In genomic region chr1:42334240-42335049, GRCh38 we compare ENCODE assay signal across 8 cellular contexts. TPM values are rescaled to one million over a fixed set of nuclear protein-coding genes. Genes with fewer than 3 reads are reported as not detected.
DNase-seq lines count a peak whose midpoint lies in the region; ATAC-seq and TF ChIP-seq lines count a peak whose summit lies in the region.

No MANE protein-coding gene starts in this region.

- H3K9ac ChIP-seq in OCI-LY1 (ENCODE audit: low read length) = peak overlapping the region; percentile 84

- peaks cover 53% of the 10 kb centered on the region for H3K79me2 ChIP-seq in OCI-LY1 (ENCODE audit: insufficient read depth, low read length)

- H3K27me3 ChIP-seq in OCI-LY1 (ENCODE audit: insufficient read depth, low read length) = no peaks in the 10 kb centered on the region
- H3K27me3 ChIP-seq in right cardiac atrium (ENCODE audit: control insufficient read depth, insufficient read depth) = no peaks in the 10 kb centered on the region

- no peaks in the 10 kb centered on the region for H3K9me3 ChIP-seq in OCI-LY1 (ENCODE audit: low read length)
- no peaks in the 10 kb centered on the region for H3K9me3 ChIP-seq in right cardiac atrium (ENCODE audit: control insufficient read depth, low read length)

- under 1% methylated on average over 58 of the region's 58 CpGs for WGBS in right cardiac atrium

- peaks cover 5% of the 10 kb centered on the region; the same call in 1 of the 2 replicates for H3K36me3 ChIP-seq in OCI-LY1 (ENCODE audit: insufficient read depth, low read length)

- no peak overlapping the region for H2AFZ ChIP-seq in OCI-LY1 (ENCODE audit: low read length)

- intact Hi-C loops in right cardiac atrium (cut with DNase I) = loop anchor here in 2 of 4 donors (10.0 kb wide), 1 partner anchor 160 kb away; no protein-coding TSS in a partner anchor

- H3K36me3 Mint-ChIP-seq in progenitor cell of endocrine pancreas (ENCODE audit: insufficient read depth) = no peaks in the 10 kb centered on the region

- peaks cover 44% of the 10 kb centered on the region for H3K4me1 Mint-ChIP-seq in progenitor cell of endocrine pancreas (ENCODE audit: low read depth)

- H3K9me3 Mint-ChIP-seq in progenitor cell of endocrine pancreas (ENCODE audit: low read depth) = no peaks in the 10 kb centered on the region

- TF ChIP-seq CTCF in OCI-LY1 (IDR thresholded peaks at IDR 0.05; ENCODE audit: low read length) (no peak), progenitor cell of endocrine pancreas (IDR thresholded peaks at IDR 0.05; ENCODE audit: unreplicated experiment) (no peak)

- no peaks in the 10 kb centered on the region for H4K20me1 ChIP-seq in OCI-LY1 (ENCODE audit: insufficient read depth, low read length)

- no peaks in the 10 kb centered on the region for H3F3A ChIP-seq in OCI-LY1 (ENCODE audit: insufficient read depth, low read length)

- peak overlapping the region; percentile 78 for H3K4me3 ChIP-seq in OCI-LY1 (ENCODE audit: low read depth, low read length, poor library complexity, severe bottlenecking)
- peak overlapping the region; percentile 87 for H3K4me3 ChIP-seq in right cardiac atrium (ENCODE audit: low read length)

- H3K27ac ChIP-seq in OCI-LY1 (ENCODE audit: low read depth, low read length, poor library complexity, severe bottlenecking) = no peak overlapping the region
- peak overlapping the region; percentile 80 for H3K27ac ChIP-seq in right cardiac atrium (ENCODE audit: low read length)

- H3K4me1 ChIP-seq in OCI-LY1 (ENCODE audit: insufficient read depth, low read length, severe bottlenecking) = peaks cover 29% of the 10 kb centered on the region
- H3K4me1 ChIP-seq in right cardiac atrium (ENCODE audit: control insufficient read depth, insufficient read depth, low read length) = peaks cover 2% of the 10 kb centered on the region

- no peaks in the 10 kb centered on the region for H3K9me2 ChIP-seq in OCI-LY1 (ENCODE audit: low read depth, low read length)

- peak overlapping the region; percentile 96 for H3K27ac Mint-ChIP-seq in progenitor cell of endocrine pancreas

- peak overlapping the region; percentile 95 for H3K4me2 ChIP-seq in OCI-LY1 (ENCODE audit: low read length)

- no peaks in the 10 kb centered on the region for H3K27me3 Mint-ChIP-seq in progenitor cell of endocrine pancreas

- H3K4me3 Mint-ChIP-seq in progenitor cell of endocrine pancreas (ENCODE audit: low read depth) = peak overlapping the region; percentile 84

- DNase-seq in D341Med (ENCODE audit: low spot score) = peak; percentile 71
- DNase-seq in anterior cingulate cortex (lab: John Stamatoyannopoulos, UW) = peak in 50 of 58 donors; percentile 9 to 80 (median 56)
- peak; percentile 59 to 79 (median 74) for DNase-seq in right cardiac atrium
- DNase-seq in progenitor cell of endocrine pancreas (ENCODE audit: low spot score, unreplicated experiment) = no peak
- DNase-seq in dedifferentiated amniotic fluid mesenchymal stem cell (ENCODE audit: extremely low spot score) = no peak

- ATAC-seq in GM19351 (IDR thresholded peaks at IDR 0.05; ENCODE audit: unreplicated experiment) (peak; percentile 33), HG03378 (IDR thresholded peaks at IDR 0.05; ENCODE audit: unreplicated experiment) (peak; percentile 48), right cardiac atrium (peak; percentile 81 to 83)

RNA-seq across cellular contexts. Expression of gene FOXJ3, which starts 0.6 kb away (rescaled TPM):
- total RNA-seq in right cardiac atrium (10 to 100 TPM; 41.8 to 50.5 (median 45.3) TPM), progenitor cell of endocrine pancreas (63.0 and 64.4 TPM in 2 replicates)
- 15.0 TPM for polyA plus RNA-seq in right cardiac atrium

RNA-seq across cellular contexts. Expression of gene RIMKLA, which starts 46.1 kb away (rescaled TPM):
- total RNA-seq in right cardiac atrium = 1 to 10 TPM; 3.5 to 6.5 (median 5.3) TPM
- polyA plus RNA-seq in right cardiac atrium = 3.2 TPM
- total RNA-seq in progenitor cell of endocrine pancreas = 3.5 and 3.9 TPM in 2 replicates

Comparison
In these comparisons a context has a peak if more than half of its experiments do, and no peak if none do; other contexts are left out.
1. DNase-seq: peak in D341Med (single experiment), anterior cingulate cortex (50 of 58) and right cardiac atrium (3 of 3); none in progenitor cell of endocrine pancreas (single experiment) and dedifferentiated amniotic fluid mesenchymal stem cell (single experiment).
2. Peak in every context shown above with its lines, with median percentiles within 50 percentile points of each other: ATAC-seq.